Comparison of ENCODE assay signal across 1 cellular context in the genomic region with DNA sequence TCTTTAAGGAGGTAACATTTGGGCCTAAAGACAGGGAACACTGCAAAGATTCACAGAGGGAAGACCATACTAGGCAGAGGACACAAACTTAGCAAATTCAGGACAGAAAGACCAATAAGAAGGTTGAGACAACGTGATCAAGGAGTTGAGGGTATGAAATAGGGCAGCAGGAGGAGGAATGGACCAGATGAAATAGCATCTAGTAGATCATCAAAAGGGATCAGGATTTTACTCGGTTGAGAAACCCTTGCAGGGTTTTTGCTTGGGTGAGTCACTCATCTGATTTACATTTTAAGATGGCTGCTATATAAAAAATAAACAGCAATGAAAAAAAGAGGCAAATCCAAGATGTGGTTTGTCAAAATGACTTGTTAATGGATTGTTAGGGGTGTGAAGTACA.
TF ChIP-seq lines count a peak whose summit lies in the region.

No MANE protein-coding gene starts in this region.

TF ChIP-seq in H1, 55 proteins besides CTCF, POLR2A, EP300 and RAD21:
- TF ChIP-seq JUND (IDR thresholded peaks at IDR 0.05; ENCODE audit: low read length), result peak; percentile 39; the same call in 1 of the 2 replicates
- TF ChIP-seq, protein P1, sequence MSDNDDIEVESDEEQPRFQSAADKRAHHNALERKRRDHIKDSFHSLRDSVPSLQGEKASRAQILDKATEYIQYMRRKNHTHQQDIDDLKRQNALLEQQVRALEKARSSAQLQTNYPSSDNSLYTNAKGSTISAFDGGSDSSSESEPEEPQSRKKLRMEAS (IDR thresholded peaks at IDR 0.05), result no peak
